10 cellular contexts compared by ENCODE assay signal in the genomic region with DNA sequence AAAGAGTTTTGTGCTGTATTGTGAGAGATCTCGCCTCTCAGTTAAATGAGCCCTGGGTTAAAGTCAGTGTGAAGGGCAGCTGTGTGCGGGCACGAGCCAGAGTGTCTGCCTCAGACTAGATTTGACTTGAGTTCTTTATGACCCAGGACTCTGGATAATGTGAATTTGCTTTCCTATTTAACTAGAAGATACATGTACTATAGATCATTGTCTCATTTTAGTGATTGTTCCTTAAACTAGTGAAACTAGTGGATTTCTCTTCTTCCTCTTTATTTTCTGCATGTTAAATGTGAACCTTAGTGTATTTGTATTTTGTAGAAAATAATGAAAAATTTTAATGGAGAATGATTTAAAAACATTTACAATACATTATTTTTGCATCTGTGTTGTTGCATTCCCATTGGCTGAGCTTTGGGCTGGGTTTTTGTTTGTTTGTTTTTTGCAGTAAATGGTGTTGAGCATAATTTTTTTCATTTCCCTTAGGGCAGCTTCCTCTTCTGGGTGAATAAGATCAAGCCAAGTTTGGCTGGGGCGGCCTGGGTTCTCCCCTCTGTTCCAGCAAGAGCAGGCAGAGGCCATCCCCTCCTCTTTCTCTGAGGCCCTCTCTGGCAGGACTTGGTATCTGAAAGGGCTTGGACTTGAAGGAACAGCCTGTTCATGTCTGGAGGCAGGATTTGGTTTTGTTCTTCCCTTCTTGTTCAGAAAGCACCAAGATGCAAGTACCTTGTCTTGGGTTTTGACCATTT. TPM values are rescaled to one million over a fixed set of nuclear protein-coding genes. Genes with fewer than 3 reads are reported as not detected.
DNase-seq lines count a peak whose midpoint lies in the region; ATAC-seq and TF ChIP-seq lines count a peak whose summit lies in the region.
"Had no signal": no experiment of that assay in that cellular context is flagged by ENCODE, and none has a peak within 500 bp of the region (broad histone marks: within the 10 kb centered on the region; RNA-seq: fewer than 3 reads in every experiment).

No MANE protein-coding gene starts in this region.

- H3K36me3 ChIP-seq in naive thymus-derived CD4-positive, alpha-beta T cell (ENCODE audit: control insufficient read depth in 2 of 3, insufficient read depth in 3 of 3, low read length in 3 of 3) = peaks cover 0 to 3% (median 0%) of the 10 kb centered on the region in 3 experiments

- no peaks in the 10 kb centered on the region for H3K9me3 ChIP-seq in naive thymus-derived CD4-positive, alpha-beta T cell (ENCODE audit: control insufficient read depth in 2 of 3, low read length in 3 of 3)
- H3K9me3 ChIP-seq: left lung, stomach had no signal

- H3K9me3 Mint-ChIP-seq in WTC11 = no peaks in the 10 kb centered on the region
- no peaks in the 10 kb centered on the region for H3K9me3 Mint-ChIP-seq in naive thymus-derived CD4-positive, alpha-beta T cell

- TF ChIP-seq CTCF in GM13976 (IDR thresholded peaks at IDR 0.05; ENCODE audit: borderline replicate concordance, control extremely low read depth, extremely low read depth, insufficient read depth, missing control alignments) = peak; percentile 13
- TF ChIP-seq CTCF in WTC11 (IDR thresholded peaks at IDR 0.05) = no peak

- H3K27ac ChIP-seq in naive thymus-derived CD4-positive, alpha-beta T cell (ENCODE audit: low read depth, low read length) = no peak overlapping the region

- peak; percentile 34 for ATAC-seq in HG03342 (IDR thresholded peaks at IDR 0.05; ENCODE audit: unreplicated experiment)
- peak; percentile 82 for ATAC-seq in WTC11
- peak; percentile 64 for ATAC-seq in naive thymus-derived CD4-positive, alpha-beta T cell
- ATAC-seq: left lung had no signal

- no peak overlapping the region for H3K4me3 Mint-ChIP-seq in WTC11
- no peak overlapping the region for H3K4me3 Mint-ChIP-seq in naive thymus-derived CD4-positive, alpha-beta T cell

- H3K27me3 ChIP-seq in naive thymus-derived CD4-positive, alpha-beta T cell (ENCODE audit: control insufficient read depth in 2 of 2, insufficient read depth in 2 of 2, low read length in 2 of 2) = no peaks in the 10 kb centered on the region
- H3K27me3 ChIP-seq: left lung, stomach had no signal

- H3K27me3 Mint-ChIP-seq in WTC11 (ENCODE audit: low read depth) = no peaks in the 10 kb centered on the region
- H3K27me3 Mint-ChIP-seq in naive thymus-derived CD4-positive, alpha-beta T cell = no peaks in the 10 kb centered on the region

- no peak overlapping the region for H3K27ac Mint-ChIP-seq in WTC11
- H3K27ac Mint-ChIP-seq in naive thymus-derived CD4-positive, alpha-beta T cell = peak overlapping the region in 6 of 9 donors; percentile 35 to 76 (median 54)

- peaks cover 19% of the 10 kb centered on the region for H3K4me1 Mint-ChIP-seq in WTC11
- H3K4me1 Mint-ChIP-seq in naive thymus-derived CD4-positive, alpha-beta T cell = peaks cover 28 to 67% (median 54%) of the 10 kb centered on the region in 7 donors

- no peak for DNase-seq in GM13976 (ENCODE audit: low spot score)
- DNase-seq in WTC11 (ENCODE audit: low spot score) = no peak
- no peak for DNase-seq in naive thymus-derived CD4-positive, alpha-beta T cell
- no peak for DNase-seq in NCI-H2107 treated with DMSO at 0.1 percent for 48 hours (lab: John Stamatoyannopoulos, UW; ENCODE audit: unreplicated experiment)
- DNase-seq in activated gamma-delta T cell (lab: John Stamatoyannopoulos, UW) = no peak
- no peak for DNase-seq in stimulated activated naive CD4-positive, alpha-beta T cell treated with Interleukin-2 at 50 U/mL for 16 hours (lab: John Stamatoyannopoulos, UW)
- DNase-seq: left lung, stomach had no signal

- peaks cover 4 to 12% of the 10 kb centered on the region in 2 donors for H3K4me1 ChIP-seq in naive thymus-derived CD4-positive, alpha-beta T cell (ENCODE audit: control insufficient read depth in 2 of 2, insufficient read depth in 2 of 2, low read length in 2 of 2)

- in situ Hi-C loops in GM13976 (cut with MboI; ENCODE audit: low sequenced_read_pairs, unreplicated experiment) = loop anchor here (10.0 kb wide), 1 partner anchor 377 kb away; the partner anchor contains the start of gene BTLA

- H3K36me3 Mint-ChIP-seq in WTC11 = peaks cover 22% of the 10 kb centered on the region
- peaks cover 3 to 30% (median 12%) of the 10 kb centered on the region in 5 donors for H3K36me3 Mint-ChIP-seq in naive thymus-derived CD4-positive, alpha-beta T cell

- H3K4me3 ChIP-seq in naive thymus-derived CD4-positive, alpha-beta T cell (ENCODE audit: low read length) = no peak overlapping the region
- H3K4me3 ChIP-seq: left lung, stomach had no signal

- intact Hi-C loops in naive thymus-derived CD4-positive, alpha-beta T cell (cut with micrococcal nuclease) = no loop called here

- CTCF ChIA-PET in WTC11 (lab: Charles Lee) = no interaction called here
- CTCF ChIA-PET in naive thymus-derived CD4-positive, alpha-beta T cell (lab: Charles Lee) = interaction anchor here (0.7 to 1.1 kb wide), 3 partner anchors 8 to 174 kb away, joined by 3 to 4 read pairs (median 3); no protein-coding TSS in a partner anchor

- POLR2A ChIA-PET in WTC11 (lab: Charles Lee) = no interaction called here
- POLR2A ChIA-PET in naive thymus-derived CD4-positive, alpha-beta T cell (lab: Charles Lee) = interaction anchor here (0.8 to 1.1 kb wide), 2 partner anchors 9 to 424 kb away, joined by 3 to 4 read pairs; no protein-coding TSS in a partner anchor

TF ChIP-seq in WTC11, 78 proteins besides CTCF, POLR2A, EP300 and RAD21:
- TF ChIP-seq ZNF396 (CRISPR knock-in tag; IDR thresholded peaks at IDR 0.05; ENCODE audit: borderline replicate concordance) = no peak

RNA-seq across cellular contexts. Expression of gene GCSAM, which starts 15.0 kb away (rescaled TPM):
- 0.07 to 0.17 TPM in 2 of 3 replicates, not detected in the other for total RNA-seq in WTC11 (2021)
- 10 to 100 TPM in 4 of 5 experiments, 1 to 10 TPM in 1; 5.5 to 28.5 (median 18.5) TPM for total RNA-seq in naive thymus-derived CD4-positive, alpha-beta T cell
- 10 to 100 TPM; 27.7 to 38.8 TPM for polyA plus RNA-seq in naive thymus-derived CD4-positive, alpha-beta T cell
- total RNA-seq: LHCN-M2 had no signal

RNA-seq across cellular contexts. Expression of gene C3orf52, which starts 31.8 kb away (rescaled TPM):
- 10.2 to 14.3 TPM (median 10.3 TPM) in 3 replicates for total RNA-seq in WTC11 (2021)
- total RNA-seq in naive thymus-derived CD4-positive, alpha-beta T cell = 10 to 100 TPM in 1 of 5 experiments, 1 to 10 TPM in 4; 1.2 to 12.3 (median 1.9) TPM
- polyA plus RNA-seq in naive thymus-derived CD4-positive, alpha-beta T cell = 1 to 10 TPM; 1.3 to 2.1 TPM
